In the genomic region with DNA sequence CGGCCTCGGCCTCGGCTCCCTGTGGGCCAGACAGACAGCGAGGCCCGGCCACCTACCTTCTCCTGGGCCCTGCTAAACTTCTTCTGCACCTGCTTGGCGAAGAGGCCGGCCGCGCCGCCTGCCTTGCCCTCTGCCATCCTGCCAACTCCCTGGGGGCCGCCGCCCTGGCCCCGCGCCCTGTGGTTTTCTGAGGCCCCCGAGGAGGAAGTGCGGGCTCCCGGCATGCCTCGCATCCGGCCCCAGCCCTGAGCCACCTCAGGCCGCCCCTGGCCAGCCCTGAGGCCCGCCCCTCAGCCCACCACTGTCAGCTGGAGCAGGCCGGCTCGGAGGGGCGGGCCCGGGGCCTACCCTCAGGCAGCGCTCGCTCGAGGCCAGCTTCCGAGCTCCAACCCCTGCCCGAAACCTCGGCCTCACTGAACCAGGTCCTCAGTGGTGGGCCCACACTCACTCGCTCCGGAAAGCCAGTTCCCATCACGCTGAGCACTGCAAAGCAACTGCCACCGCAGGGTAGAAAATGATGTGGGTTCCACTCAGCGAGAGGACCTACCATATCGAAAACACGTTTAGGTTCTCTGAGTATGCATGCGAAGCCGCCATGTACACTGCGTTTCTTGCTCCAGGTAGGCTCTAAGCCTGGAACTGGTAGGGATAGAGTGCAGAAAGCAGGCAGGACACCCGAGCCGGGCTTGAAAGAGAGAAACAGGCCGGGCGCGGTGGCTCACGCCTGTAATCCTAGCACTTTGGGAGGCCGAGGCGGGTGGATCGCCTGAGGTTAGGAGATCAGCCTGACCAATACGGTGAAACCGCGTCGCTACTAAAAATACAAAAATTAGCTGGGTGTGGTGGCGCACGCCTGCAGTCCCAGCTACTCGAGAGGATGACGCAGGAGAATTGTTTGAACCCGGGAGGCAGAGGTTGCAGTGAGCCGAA, we compare ENCODE assay signal across 9 cellular contexts. TPM values are rescaled to one million over a fixed set of nuclear protein-coding genes. Genes with fewer than 3 reads are reported as not detected.
DNase-seq lines count a peak whose midpoint lies in the region; ATAC-seq, FAIRE-seq and TF ChIP-seq lines count a peak whose summit lies in the region.
"Had no signal": no experiment of that assay in that cellular context is flagged by ENCODE, and none has a peak within 500 bp of the region (broad histone marks: within the 10 kb centered on the region; RNA-seq: fewer than 3 reads in every experiment).

A gene (minus strand): TSS at position 209 of the 930 bp plus-strand sequence. CDS start 72 bp downstream, at position 137.

- no peaks in the 10 kb centered on the region for H3K27me3 ChIP-seq in psoas muscle (ENCODE audit: insufficient read depth in 3 of 3, low read length in 2 of 3)

- peak within 1 kb of the TSS; percentile 42 for H3K4me3 ChIP-seq in psoas muscle

- WGBS in psoas muscle, 3 donors, result 89 to 93% (median 90%) methylated on average over 60 of the region's 60 CpGs

- no peaks in the 10 kb centered on the region for H3K4me1 ChIP-seq in psoas muscle

- no peak for TF ChIP-seq CTCF in psoas muscle (IDR thresholded peaks at IDR 0.05)

- H3K27ac Mint-ChIP-seq in T-helper 2 cell treated with Interferon-gamma antibody and Interleukin-4, amounts not matched to agents 5 μg/mL and 100 μg/mL, for 36 hours, result peak within 1 kb of the TSS; percentile 91

- ATAC-seq in HG02798 (IDR thresholded peaks at IDR 0.05; ENCODE audit: poor library complexity, unreplicated experiment), result peak; percentile 58
- peak in 2 of 4 donors; percentile 24 to 46 for ATAC-seq in psoas muscle

- intact Hi-C loops in psoas muscle (cut with DNase I), result no loop called here

- H3K27ac ChIP-seq in psoas muscle, result no peak within 1 kb of the TSS

- H3K9me3 ChIP-seq in psoas muscle, result no peaks in the 10 kb centered on the region

- peaks cover 32% of the 10 kb centered on the region for H3K36me3 Mint-ChIP-seq in T-helper 2 cell treated with Interferon-gamma antibody and Interleukin-4, amounts not matched to agents 5 μg/mL and 100 μg/mL, for 36 hours (ENCODE audit: low read depth)

- H3K4me3 Mint-ChIP-seq in T-helper 2 cell treated with Interferon-gamma antibody and Interleukin-4, amounts not matched to agents 5 μg/mL and 100 μg/mL, for 36 hours, result peak within 1 kb of the TSS; percentile 95

- H3K9me3 Mint-ChIP-seq in T-helper 2 cell treated with Interferon-gamma antibody and Interleukin-4, amounts not matched to agents 5 μg/mL and 100 μg/mL, for 36 hours, result no peaks in the 10 kb centered on the region

- DNase-seq in GM12892 (ENCODE audit: insufficient read length) (peak; percentile 82), psoas muscle (peak; percentile 52 to 75), OCI-M2 (lab: John Stamatoyannopoulos, UW; ENCODE audit: unreplicated experiment) (no peak), NCI-H526 (lab: John Stamatoyannopoulos, UW) (no peak), NCI-H1694 (lab: John Stamatoyannopoulos, UW) (no peak)
- DNase-seq in T-helper 2 cell treated with Interferon-gamma antibody and Interleukin-4, amounts not matched to agents 5 μg/mL and 100 μg/mL, for 36 hours (ENCODE audit: low spot score), result peak; percentile 75
- DNase-seq in activated naive CD8-positive, alpha-beta T cell treated with anti-CD3 and anti-CD28 coated beads, Interleukin-2, amount 50 U/mL, for 16 hours (ENCODE audit: low read depth, low spot score), result peak; percentile 37

- peaks cover 58% of the 10 kb centered on the region for H3K4me1 Mint-ChIP-seq in T-helper 2 cell treated with Interferon-gamma antibody and Interleukin-4, amounts not matched to agents 5 μg/mL and 100 μg/mL, for 36 hours (ENCODE audit: low read depth)

- peak; percentile 75; the same call in 1 of the 2 replicates for TF ChIP-seq POLR2A in GM12892 (IDR thresholded peaks at IDR 0.05; ENCODE audit: low read depth, low read length)

- no peaks in the 10 kb centered on the region for H3K27me3 Mint-ChIP-seq in T-helper 2 cell treated with Interferon-gamma antibody and Interleukin-4, amounts not matched to agents 5 μg/mL and 100 μg/mL, for 36 hours (ENCODE audit: low read depth)

- peak; percentile 66 for FAIRE-seq in GM12892 (lab: Jason Lieb, UNC)

- H3K36me3 ChIP-seq in psoas muscle (ENCODE audit: insufficient read depth in 1 of 2, low read depth in 1 of 2), result no peaks in the 10 kb centered on the region

RNA-seq across cellular contexts. Expression of the gene that starts here (rescaled TPM):
- polyA plus RNA-seq in GM12892 (2012; ENCODE audit: missing spikeins), result 21.0 TPM
- total RNA-seq in psoas muscle, result 1 to 10 TPM in 3 of 4 donors, under 1 TPM in 1; 0.81 to 2.0 (median 1.4) TPM
- under 1 TPM; 0.37 to 0.47 (median 0.40) TPM for polyA plus RNA-seq in psoas muscle
- total RNA-seq: fibroblast of villous mesenchyme had no signal

Comparison
In these comparisons a context has a peak if more than half of its experiments do, and no peak if none do; other contexts are left out.
1. DNase-seq: peak in GM12892 (single experiment), T-helper 2 cell treated with Interferon-gamma antibody and Interleukin-4, amounts not matched to agents 5 μg/mL and 100 μg/mL, for 36 hours (single experiment), activated naive CD8-positive, alpha-beta T cell treated with anti-CD3 and anti-CD28 coated beads, Interleukin-2, amount 50 U/mL, for 16 hours (single experiment) and psoas muscle (2 of 2); none in OCI-M2 (single experiment), NCI-H526 (0 of 2) and NCI-H1694 (single experiment).